Comparison of ENCODE assay signal across 13 cellular contexts in the genomic region with DNA sequence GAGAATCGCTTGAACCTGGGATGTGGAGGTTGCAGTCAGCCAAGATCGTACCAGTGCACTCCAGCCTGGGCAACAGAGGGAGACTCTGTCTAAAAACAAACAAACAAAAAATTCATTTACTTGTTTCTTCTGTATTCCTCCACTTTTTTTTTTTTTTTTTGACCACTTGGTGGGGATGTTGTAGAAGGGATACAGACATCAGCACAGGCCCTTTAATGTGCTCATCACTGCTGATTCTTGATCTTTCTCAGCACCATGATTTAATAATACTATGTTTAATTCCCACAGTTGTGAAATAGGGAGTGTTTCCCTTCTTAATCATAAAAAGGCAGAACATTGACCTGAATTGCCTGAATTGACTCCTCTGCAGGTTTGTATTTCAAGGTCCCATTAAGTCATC. TPM values are rescaled to one million over a fixed set of nuclear protein-coding genes. Genes with fewer than 3 reads are reported as not detected.
DNase-seq lines count a peak whose midpoint lies in the region; ATAC-seq, FAIRE-seq and TF ChIP-seq lines count a peak whose summit lies in the region.
"Had no signal": no experiment of that assay in that cellular context is flagged by ENCODE, and none has a peak within 500 bp of the region (broad histone marks: within the 10 kb centered on the region; RNA-seq: fewer than 3 reads in every experiment).

No MANE protein-coding gene starts in this region.

- H3K27me3 ChIP-seq in BJ (ENCODE audit: control insufficient read depth, insufficient read depth, low read length): no peaks in the 10 kb centered on the region
- H3K27me3 ChIP-seq: body of pancreas had no signal

- DNase-seq in BJ (ENCODE audit: low read depth) (no peak), EH (ENCODE audit: low read depth) (peak; percentile 50), RWPE1 (ENCODE audit: low spot score) (no peak), fibroblast of the conjunctiva (ENCODE audit: low read depth) (peak; percentile 22), SIG-M5 treated with dmso at 0.1 percent for 504 hours (lab: John Stamatoyannopoulos, UW; ENCODE audit: unreplicated experiment) (no peak), frontal cortex (ENCODE audit: low spot score in 2 of 2) (no peak), GM12892 (ENCODE audit: insufficient read length) (no peak)
- DNase-seq: body of pancreas, islet precursor cell, small intestine had no signal

- no peak for TF ChIP-seq POLR2A in GM12892 (IDR thresholded peaks at IDR 0.05; ENCODE audit: low read depth, low read length)

- no peak for ATAC-seq in GM21526 (IDR thresholded peaks at IDR 0.05; ENCODE audit: low FRiP score, unreplicated experiment)
- ATAC-seq: body of pancreas had no signal

- FAIRE-seq in frontal cortex (lab: Jason Lieb, UNC): no peak
- FAIRE-seq in GM12892 (lab: Jason Lieb, UNC): no peak
- FAIRE-seq: GM18507, small intestine had no signal

- no peak overlapping the region for H3K4me3 ChIP-seq in BJ (ENCODE audit: low read depth, low read length)
- H3K4me3 ChIP-seq: body of pancreas, thoracic aorta had no signal

- TF ChIP-seq CTCF in BJ (IDR thresholded peaks at IDR 0.05; ENCODE audit: insufficient read depth, low read depth, low read length) (peak; percentile 16; the same call in 1 of the 2 replicates), RWPE1 (conservative IDR thresholded peaks at IDR 0.05; ENCODE audit: low read depth) (peak; percentile 17; the same call in 1 of the 2 replicates)

- H3K36me3 ChIP-seq in BJ (ENCODE audit: control insufficient read depth, insufficient read depth, low read length): peaks cover 7% of the 10 kb centered on the region

- POLR2A ChIA-PET in BJ (lab: Charles Lee): no interaction called here
- POLR2A ChIA-PET in RWPE1 (lab: Yijun Ruan, JAX; ENCODE audit: low non-redundant PET): no interaction called here

- peak overlapping the region; percentile 99 for H3K27ac ChIP-seq in RWPE1
- H3K27ac ChIP-seq: body of pancreas, thoracic aorta had no signal

- CTCF ChIA-PET in BJ (lab: Yijun Ruan, JAX) (interaction anchor here (0.7 kb wide), 1 partner anchor 759 kb away, joined by 3 read pairs; no protein-coding TSS in a partner anchor), RWPE1 (lab: Yijun Ruan, JAX) (interaction anchor here (0.6 to 0.7 kb wide), 2 partner anchors 11 to 14 kb away, joined by 3 to 6 read pairs; no protein-coding TSS in a partner anchor)

RNA-seq across cellular contexts. Expression of a gene that starts 4.5 kb away (rescaled TPM):
- polyA plus RNA-seq in BJ (2011; rRNA removed): 31.7 and 32.6 TPM in 2 replicates
- 14.2 and 16.7 TPM in 2 replicates for polyA minus RNA-seq in BJ (2011; rRNA and poly(A)+ RNA removed)
- 26.9 TPM for total RNA-seq in frontal cortex
- 50.9 TPM for polyA plus RNA-seq in GM12892 (2012; ENCODE audit: missing spikeins)

RNA-seq across cellular contexts. Expression of a gene that starts 5.6 kb away (rescaled TPM):
- 10.0 and 17.3 TPM in 2 replicates for polyA plus RNA-seq in BJ (2011; rRNA removed)
- 7.9 and 13.1 TPM in 2 replicates for polyA minus RNA-seq in BJ (2011; rRNA and poly(A)+ RNA removed)
- total RNA-seq in frontal cortex: 15.1 TPM
- polyA plus RNA-seq in GM12892 (2012; ENCODE audit: missing spikeins): 44.8 TPM

RNA-seq across cellular contexts. Expression of a gene that starts 21.1 kb away (rescaled TPM):
- 3.5 and 3.8 TPM in 2 replicates for polyA plus RNA-seq in BJ (2011; rRNA removed)
- 11.7 and 12.9 TPM in 2 replicates for polyA minus RNA-seq in BJ (2011; rRNA and poly(A)+ RNA removed)
- total RNA-seq in frontal cortex: 17.1 TPM
- 2.4 TPM for polyA plus RNA-seq in GM12892 (2012; ENCODE audit: missing spikeins)

RNA-seq across cellular contexts. Expression of a gene that starts 25.4 kb away (rescaled TPM):
- not detected in 2 replicates for polyA plus RNA-seq in BJ (2011; rRNA removed)
- polyA minus RNA-seq in BJ (2011; rRNA and poly(A)+ RNA removed): not detected in 2 replicates
- 20.0 TPM for total RNA-seq in frontal cortex
- 0.76 TPM for polyA plus RNA-seq in GM12892 (2012; ENCODE audit: missing spikeins)
- total RNA-seq: thoracic aorta had no signal

RNA-seq across cellular contexts. Expression of a gene that starts 25.6 kb away (rescaled TPM):
- polyA plus RNA-seq in BJ (2011; rRNA removed): 70.8 and 94.1 TPM in 2 replicates
- polyA minus RNA-seq in BJ (2011; rRNA and poly(A)+ RNA removed): 47.3 and 89.8 TPM in 2 replicates
- 149 TPM for total RNA-seq in frontal cortex
- polyA plus RNA-seq in GM12892 (2012; ENCODE audit: missing spikeins): 28.5 TPM

Comparison
In these comparisons a context has a peak if more than half of its experiments do, and no peak if none do; other contexts are left out.
1. DNase-seq: peak in EH (single experiment) and fibroblast of the conjunctiva (single experiment); none in BJ (single experiment), RWPE1 (single experiment), SIG-M5 treated with dmso at 0.1 percent for 504 hours (single experiment), frontal cortex (0 of 2) and GM12892 (single experiment).